24 cellular contexts compared by ENCODE assay signal in the genomic region with DNA sequence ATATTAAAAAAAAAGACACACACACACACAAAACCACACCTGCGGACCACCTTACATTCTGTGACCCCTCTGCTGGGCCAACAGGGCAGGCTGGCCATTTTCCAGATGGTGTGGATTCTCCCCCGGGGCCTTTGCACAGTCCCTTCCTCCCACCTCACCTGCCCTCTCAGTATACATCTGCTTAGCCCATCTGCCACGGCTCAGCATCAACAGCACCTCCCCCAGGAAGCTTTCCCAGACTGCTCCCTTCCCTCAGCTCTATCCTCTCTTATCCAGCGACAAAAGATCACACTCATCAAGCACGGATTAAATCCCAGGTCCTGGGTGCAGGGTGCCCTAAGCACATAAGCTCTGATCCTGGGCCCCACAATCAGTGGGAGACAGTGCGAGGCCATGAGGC. TPM values are rescaled to one million over a fixed set of nuclear protein-coding genes. Genes with fewer than 3 reads are reported as not detected.
A peak's percentile ranks its signal among the peaks of the same experiment; 100 is the strongest.
DNase-seq lines count a peak whose midpoint lies in the region; ATAC-seq, FAIRE-seq and TF ChIP-seq lines count a peak whose summit lies in the region.
"Had no signal": no experiment of that assay in that cellular context is flagged by ENCODE, and none has a peak within 500 bp of the region (broad histone marks: within the 10 kb centered on the region; RNA-seq: fewer than 3 reads in every experiment).

No MANE protein-coding gene starts in this region.

- H2AFZ ChIP-seq in HepG2 (ENCODE audit: low read length) = no peak overlapping the region

- H3K9me3 Mint-ChIP-seq in mesothelial cell of epicardium = no peaks in the 10 kb centered on the region

- BruUV-seq in HepG2 (replicated peaks; lab: Mats Ljungman, UMichigan) = no TSS peak

- TF ChIP-seq EP300 in HepG2 (IDR thresholded peaks at IDR 0.05; ENCODE audit: low read depth in 2 of 2, low read length in 2 of 2) = no peak
- TF ChIP-seq EP300 in HepG2 (CRISPR knock-in tag; IDR thresholded peaks at IDR 0.05; ENCODE audit: borderline replicate concordance) = no peak
- no peak for TF ChIP-seq EP300 in esophagus muscularis mucosa (IDR thresholded peaks at IDR 0.05)

- H3K4me2 ChIP-seq in HepG2 (ENCODE audit: low read depth, low read length) = no peak overlapping the region

- no peak for TF ChIP-seq POLR2A in HepG2 (IDR thresholded peaks at IDR 0.05; ENCODE audit: insufficient read depth in 1 of 2, low read depth in 2 of 2, low read length in 2 of 2)
- no peak for TF ChIP-seq POLR2A in right lobe of liver (IDR thresholded peaks at IDR 0.05)
- no peak for TF ChIP-seq POLR2A in esophagus muscularis mucosa (IDR thresholded peaks at IDR 0.05; ENCODE audit: low read depth)

- peaks cover 76% of the 10 kb centered on the region for H4K20me1 ChIP-seq in HepG2 (ENCODE audit: insufficient read depth, low read length)

- 89% methylated on average over 5 of the region's 6 CpGs for WGBS in HepG2 (ENCODE audit: low lambda C conversion rate)
- 28% methylated on average over 2 of the region's 6 CpGs for WGBS in right lobe of liver (ENCODE audit: insufficient coverage, low coverage, low lambda C conversion rate, missing lambda C conversion rate)
- 88% methylated on average over 6 of the region's 6 CpGs for WGBS in esophagus muscularis mucosa

- no peak for ATAC-seq in HepG2
- ATAC-seq in right lobe of liver = no peak
- ATAC-seq: esophagus mucosa, left lobe of liver, mucosa of descending colon, right cardiac atrium had no signal

- H3K4me1 Mint-ChIP-seq in mesothelial cell of epicardium = peaks cover 30% of the 10 kb centered on the region

- no peak for TF ChIP-seq RAD21 in HepG2 (CRISPR knock-in tag; IDR thresholded peaks at IDR 0.05)

- H3K27ac ChIP-seq in HepG2 (ENCODE audit: extremely low read length, insufficient read depth, low read length) = no peak overlapping the region
- H3K27ac ChIP-seq in right lobe of liver = no peak overlapping the region
- peak overlapping the region; percentile 99 for H3K27ac ChIP-seq in WERI-Rb-1
- H3K27ac ChIP-seq in esophagus muscularis mucosa (replicated peaks in 1 of 4) = no peak overlapping the region
- H3K27ac ChIP-seq: dorsolateral prefrontal cortex, Peyer's patch, SK-N-MC, testis had no signal

- FAIRE-seq in HepG2 (lab: Jason Lieb, UNC) = no peak

- DNase-seq in HepG2 (ENCODE audit: low spot score) (no peak), right lobe of liver (no peak), WERI-Rb-1 (peak; percentile 91), mesothelial cell of epicardium (ENCODE audit: low spot score in 2 of 2, unreplicated experiment in 2 of 2) (no peak), esophagus muscularis mucosa (ENCODE audit: extremely low spot score) (no peak), NCI-H2227 treated with DMSO at 0.1 percent for 48 hours (lab: John Stamatoyannopoulos, UW) (no peak), activated gamma-delta T cell treated with Interleukin-2 at 50 U/mL for 16 hours (no peak)
- no peak for DNase-seq in stimulated activated CD4-positive, alpha-beta T cell treated with anti-CD3 and anti-CD28 coated beads, Interleukin-2, amount 100 ng/mL, for 48 hours
- DNase-seq: activated CD4-positive, alpha-beta T cell treated with anti-CD3 and anti-CD28 coated beads for 4 hours; activated effector memory CD4-positive, alpha-beta T cell treated with Interleukin-2 at 50 U/mL for 16 hours; amniotic stem cell; dorsolateral prefrontal cortex; NCI-H2081 treated with DMSO at 0.1 percent for 48 hours; occipital lobe; Peyer's patch; stimulated activated CD4-positive, alpha-beta T cell treated with anti-CD3 and anti-CD28 coated beads, Interleukin-15, amount 100 ng/mL, for 24 hours; testis had no signal

- POLR2A ChIA-PET in HepG2 (lab: Yijun Ruan, JAX) = interaction anchor here (1.6 kb wide), 1 partner anchor 26 kb away, joined by 5 read pairs; no protein-coding TSS in a partner anchor

- intact Hi-C loops in HepG2 (cut with micrococcal nuclease; ENCODE audit: unreplicated experiment) = no loop called here
- intact Hi-C loops in right lobe of liver (cut with DNase I) = no loop called here
- intact Hi-C loops in esophagus muscularis mucosa (cut with DNase I) = no loop called here

- H3K27me3 ChIP-seq in HepG2 (ENCODE audit: control insufficient read depth in 1 of 2, insufficient read depth in 2 of 2, low read length in 2 of 2) (no peaks in the 10 kb centered on the region; a peak in 1 of 5 replicates), right lobe of liver (no peaks in the 10 kb centered on the region), WERI-Rb-1 (ENCODE audit: insufficient read depth, low read depth, severe bottlenecking) (no peaks in the 10 kb centered on the region), esophagus muscularis mucosa (no peaks in the 10 kb centered on the region)
- H3K27me3 ChIP-seq: dorsolateral prefrontal cortex, Peyer's patch, testis had no signal

- H3K4me3 Mint-ChIP-seq in mesothelial cell of epicardium = no peak overlapping the region

- no peaks in the 10 kb centered on the region for H3K27me3 Mint-ChIP-seq in mesothelial cell of epicardium (ENCODE audit: low read depth)

- H3K9ac ChIP-seq in HepG2 (ENCODE audit: insufficient read depth, low read depth, low read length) = no peak overlapping the region

- peaks cover 2% of the 10 kb centered on the region for H3K36me3 Mint-ChIP-seq in mesothelial cell of epicardium

- H3K79me2 ChIP-seq in HepG2 (ENCODE audit: insufficient read depth, low read length) = peaks cover 78% of the 10 kb centered on the region

- H3K9me3 ChIP-seq in HepG2 (ENCODE audit: low read length) (no peaks in the 10 kb centered on the region), right lobe of liver (no peaks in the 10 kb centered on the region), WERI-Rb-1 (ENCODE audit: severe bottlenecking) (no peaks in the 10 kb centered on the region), esophagus muscularis mucosa (no peaks in the 10 kb centered on the region)
- H3K9me3 ChIP-seq: mucosa of descending colon, Peyer's patch, testis had no signal

- CTCF ChIA-PET in HepG2 (lab: Yijun Ruan, JAX; ENCODE audit: low intra/inter-chr PET ratio, low total read pairs) = no interaction called here

- in situ Hi-C loops in HepG2 (cut with HindIII; ENCODE audit: extremely low pct_ligation_motif_present, low pct_unique_long_range_greater_than_20kb) = no loop called here

- H3K36me3 ChIP-seq in HepG2 (replicated peaks in 1 of 2; ENCODE audit: control insufficient read depth in 1 of 2, insufficient read depth in 2 of 2, low read length in 2 of 2) = peaks cover 8 to 16% of the 10 kb centered on the region in 2 experiments
- no peaks in the 10 kb centered on the region for H3K36me3 ChIP-seq in right lobe of liver
- H3K36me3 ChIP-seq in WERI-Rb-1 = peaks cover 33% of the 10 kb centered on the region
- H3K36me3 ChIP-seq in esophagus muscularis mucosa = peaks cover 0 to 6% (median 1%) of the 10 kb centered on the region in 4 donors

- TF ChIP-seq CTCF in HepG2 (CRISPR knock-in tag; IDR thresholded peaks at IDR 0.05) (no peak), right lobe of liver (IDR thresholded peaks at IDR 0.05) (no peak), WERI-Rb-1 (IDR thresholded peaks at IDR 0.05; ENCODE audit: low read depth, low read length) (no peak), mesothelial cell of epicardium (IDR thresholded peaks at IDR 0.05; ENCODE audit: unreplicated experiment) (no peak), esophagus muscularis mucosa (IDR thresholded peaks at IDR 0.05) (no peak)

- H3K4me3 ChIP-seq in HepG2 (replicated peaks in 1 of 3; ENCODE audit: insufficient read depth in 1 of 3, low read depth in 2 of 3, low read length in 3 of 3) = no peak overlapping the region
- no peak overlapping the region for H3K4me3 ChIP-seq in right lobe of liver
- no peak overlapping the region for H3K4me3 ChIP-seq in WERI-Rb-1 (ENCODE audit: low read depth, low read length)
- no peak overlapping the region for H3K4me3 ChIP-seq in esophagus muscularis mucosa
- H3K4me3 ChIP-seq: dorsolateral prefrontal cortex, mucosa of descending colon, Peyer's patch, SK-N-MC, testis had no signal

- peak overlapping the region; percentile 18 for H3K27ac Mint-ChIP-seq in mesothelial cell of epicardium

- peaks cover 74% of the 10 kb centered on the region for H3K4me1 ChIP-seq in HepG2 (ENCODE audit: insufficient read depth, low read length)
- peaks cover 0 to 62% (median 36%) of the 10 kb centered on the region in 4 donors for H3K4me1 ChIP-seq in right lobe of liver
- H3K4me1 ChIP-seq in esophagus muscularis mucosa = peaks cover 79 to 91% (median 89%) of the 10 kb centered on the region in 4 donors

RNA-seq across cellular contexts. Expression of a gene that starts 4.5 kb away (rescaled TPM):
- total RNA-seq in HepG2 (2016; rRNA removed; fragmentation: Illumina TruSeq; extraction: Trizol) = 35.6 and 42.8 TPM in 2 replicates
- 29.0 and 33.1 TPM in 2 replicates for total RNA-seq in HepG2 (2016; cell fraction: cytosol; rRNA removed; fragmentation: Illumina TruSeq; extraction: Trizol; ENCODE audit: low read depth)
- total RNA-seq in HepG2 (2016; cell fraction: insoluble cytoplasmic fraction; rRNA removed; fragmentation: Illumina TruSeq; extraction: Trizol) = 34.7 and 46.1 TPM in 2 replicates
- total RNA-seq in HepG2 (2016; cell fraction: membrane; rRNA removed; fragmentation: Illumina TruSeq; extraction: Trizol) = 62.2 and 73.5 TPM in 2 replicates
- 17.6 and 21.2 TPM in 2 replicates for total RNA-seq in HepG2 (2016; cell fraction: nucleus; rRNA removed; fragmentation: Illumina TruSeq; extraction: Trizol)
- 15.1 and 23.1 TPM in 2 replicates for polyA plus RNA-seq in HepG2 (2011; rRNA removed)
- polyA plus RNA-seq in HepG2 (2011; cell fraction: cytosol; rRNA removed) = 9.6 and 21.1 TPM in 2 replicates
- 24.0 and 30.1 TPM in 2 replicates for polyA plus RNA-seq in HepG2 (2011; cell fraction: nucleus; rRNA removed)
- 20.1 and 21.2 TPM in 2 replicates for polyA plus RNA-seq in HepG2 (2012)
- 34.6 and 40.9 TPM in 2 replicates for polyA plus RNA-seq in HepG2 (2016; cell fraction: cytosol; fragmentation: Illumina TruSeq; extraction: Trizol; ENCODE audit: low read depth)
- polyA plus RNA-seq in HepG2 (2016; cell fraction: insoluble cytoplasmic fraction; fragmentation: Illumina TruSeq; extraction: Trizol; ENCODE audit: low read depth) = 47.2 and 47.3 TPM in 2 replicates
- 55.5 and 74.3 TPM in 2 replicates for polyA plus RNA-seq in HepG2 (2016; cell fraction: membrane; fragmentation: Illumina TruSeq; extraction: Trizol; ENCODE audit: low read depth)
- polyA plus RNA-seq in HepG2 (2016; cell fraction: nucleus; fragmentation: Illumina TruSeq; extraction: Trizol; ENCODE audit: insufficient read depth, low read depth) = 38.1 and 41.9 TPM in 2 replicates
- 11.1 and 37.8 TPM in 2 replicates for polyA minus RNA-seq in HepG2 (2011; rRNA and poly(A)+ RNA removed; ENCODE audit: low replicate concordance)
- 24.6 and 29.7 TPM in 2 replicates for polyA minus RNA-seq in HepG2 (2011; cell fraction: cytosol; rRNA and poly(A)+ RNA removed)
- 9.8 and 11.8 TPM in 2 replicates for polyA minus RNA-seq in HepG2 (2011; cell fraction: nucleus; rRNA and poly(A)+ RNA removed)
- 10 to 100 TPM; 15.8 to 26.0 (median 22.5) TPM for total RNA-seq in right lobe of liver
- total RNA-seq in mesothelial cell of epicardium = 33.3 to 38.3 TPM (median 35.5 TPM) in 3 replicates
- 10 to 100 TPM; 15.0 to 34.2 (median 28.4) TPM for total RNA-seq in esophagus muscularis mucosa

RNA-seq across cellular contexts. Expression of a gene that starts 24.5 kb away (rescaled TPM):
- total RNA-seq in HepG2 (2016; rRNA removed; fragmentation: Illumina TruSeq; extraction: Trizol) (24.4 and 30.3 TPM in 2 replicates), right lobe of liver (10 to 100 TPM; 23.2 to 38.4 (median 30.8) TPM), mesothelial cell of epicardium (61.3 to 66.1 TPM (median 63.6 TPM) in 3 replicates), esophagus muscularis mucosa (10 to 100 TPM; 32.0 to 78.2 (median 52.1) TPM)
- 8.7 and 10.7 TPM in 2 replicates for total RNA-seq in HepG2 (2016; cell fraction: cytosol; rRNA removed; fragmentation: Illumina TruSeq; extraction: Trizol; ENCODE audit: low read depth)
- 24.3 and 28.9 TPM in 2 replicates for total RNA-seq in HepG2 (2016; cell fraction: insoluble cytoplasmic fraction; rRNA removed; fragmentation: Illumina TruSeq; extraction: Trizol)
- total RNA-seq in HepG2 (2016; cell fraction: membrane; rRNA removed; fragmentation: Illumina TruSeq; extraction: Trizol) = 18.5 and 19.0 TPM in 2 replicates
- total RNA-seq in HepG2 (2016; cell fraction: nucleus; rRNA removed; fragmentation: Illumina TruSeq; extraction: Trizol) = 16.6 and 20.8 TPM in 2 replicates
- 27.4 and 34.2 TPM in 2 replicates for polyA plus RNA-seq in HepG2 (2011; rRNA removed)
- 26.3 and 39.4 TPM in 2 replicates for polyA plus RNA-seq in HepG2 (2011; cell fraction: cytosol; rRNA removed)
- 141 and 147 TPM in 2 replicates for polyA plus RNA-seq in HepG2 (2011; cell fraction: nucleus; rRNA removed)
- polyA plus RNA-seq in HepG2 (2012) = 31.4 and 36.8 TPM in 2 replicates
- polyA plus RNA-seq in HepG2 (2016; cell fraction: cytosol; fragmentation: Illumina TruSeq; extraction: Trizol; ENCODE audit: low read depth) = 9.9 and 10.2 TPM in 2 replicates
- 35.6 and 37.8 TPM in 2 replicates for polyA plus RNA-seq in HepG2 (2016; cell fraction: insoluble cytoplasmic fraction; fragmentation: Illumina TruSeq; extraction: Trizol; ENCODE audit: low read depth)
- polyA plus RNA-seq in HepG2 (2016; cell fraction: membrane; fragmentation: Illumina TruSeq; extraction: Trizol; ENCODE audit: low read depth) = 15.1 and 15.7 TPM in 2 replicates
- 59.4 and 67.1 TPM in 2 replicates for polyA plus RNA-seq in HepG2 (2016; cell fraction: nucleus; fragmentation: Illumina TruSeq; extraction: Trizol; ENCODE audit: insufficient read depth, low read depth)
- polyA minus RNA-seq in HepG2 (2011; rRNA and poly(A)+ RNA removed; ENCODE audit: low replicate concordance) = 7.0 and 28.3 TPM in 2 replicates
- 15.8 and 20.3 TPM in 2 replicates for polyA minus RNA-seq in HepG2 (2011; cell fraction: cytosol; rRNA and poly(A)+ RNA removed)
- polyA minus RNA-seq in HepG2 (2011; cell fraction: nucleus; rRNA and poly(A)+ RNA removed) = 11.1 and 17.4 TPM in 2 replicates

RNA-seq across cellular contexts. Expression of a gene that starts 59.2 kb away (rescaled TPM):
- not detected in 2 replicates for total RNA-seq in HepG2 (2016; rRNA removed; fragmentation: Illumina TruSeq; extraction: Trizol)
- total RNA-seq in HepG2 (2016; cell fraction: cytosol; rRNA removed; fragmentation: Illumina TruSeq; extraction: Trizol; ENCODE audit: low read depth) = not detected in 2 replicates
- total RNA-seq in HepG2 (2016; cell fraction: insoluble cytoplasmic fraction; rRNA removed; fragmentation: Illumina TruSeq; extraction: Trizol) = not detected in 2 replicates
- not detected in 2 replicates for total RNA-seq in HepG2 (2016; cell fraction: membrane; rRNA removed; fragmentation: Illumina TruSeq; extraction: Trizol)
- total RNA-seq in HepG2 (2016; cell fraction: nucleus; rRNA removed; fragmentation: Illumina TruSeq; extraction: Trizol) = not detected in 2 replicates
- not detected in 2 replicates for polyA plus RNA-seq in HepG2 (2011; rRNA removed)
- polyA plus RNA-seq in HepG2 (2011; cell fraction: cytosol; rRNA removed) = not detected in 2 replicates
- not detected in 2 replicates for polyA plus RNA-seq in HepG2 (2011; cell fraction: nucleus; rRNA removed)
- polyA plus RNA-seq in HepG2 (2012) = not detected in 2 replicates
- polyA plus RNA-seq in HepG2 (2016; cell fraction: cytosol; fragmentation: Illumina TruSeq; extraction: Trizol; ENCODE audit: low read depth) = not detected in 2 replicates
- not detected in 2 replicates for polyA plus RNA-seq in HepG2 (2016; cell fraction: insoluble cytoplasmic fraction; fragmentation: Illumina TruSeq; extraction: Trizol; ENCODE audit: low read depth)
- polyA plus RNA-seq in HepG2 (2016; cell fraction: membrane; fragmentation: Illumina TruSeq; extraction: Trizol; ENCODE audit: low read depth) = not detected in 2 replicates
- not detected in 2 replicates for polyA plus RNA-seq in HepG2 (2016; cell fraction: nucleus; fragmentation: Illumina TruSeq; extraction: Trizol; ENCODE audit: insufficient read depth, low read depth)
- not detected in 2 replicates for polyA minus RNA-seq in HepG2 (2011; rRNA and poly(A)+ RNA removed; ENCODE audit: low replicate concordance)
- polyA minus RNA-seq in HepG2 (2011; cell fraction: cytosol; rRNA and poly(A)+ RNA removed) = not detected in 2 replicates
- polyA minus RNA-seq in HepG2 (2011; cell fraction: nucleus; rRNA and poly(A)+ RNA removed) = not detected in 2 replicates
- total RNA-seq in right lobe of liver = under 1 TPM in 2 of 6 experiments, not detected in 4; 0.42 to 0.46 TPM
- not detected in 3 replicates for total RNA-seq in mesothelial cell of epicardium
- total RNA-seq in esophagus muscularis mucosa = not detected
- total RNA-seq: cardiac septum, dorsolateral prefrontal cortex, esophagus mucosa, left lobe of liver, mucosa of descending colon, occipital lobe, Peyer's patch, right cardiac atrium, testis had no signal
- polyA plus RNA-seq: AG04450, right cardiac atrium had no signal
